Comparison of ENCODE assay signal across 8 cellular contexts in genomic region chr2:74334931-74335333, GRCh38. TPM values are rescaled to one million over a fixed set of nuclear protein-coding genes. Genes with fewer than 3 reads are reported as not detected.
A peak's percentile ranks its signal among the peaks of the same experiment; 100 is the strongest.
DNase-seq lines count a peak whose midpoint lies in the region; ATAC-seq and TF ChIP-seq lines count a peak whose summit lies in the region.

No MANE protein-coding gene starts in this region.

- H3K18ac ChIP-seq in H9 (ENCODE audit: insufficient read length, low read depth, low read length) = no peak overlapping the region

- H4K5ac ChIP-seq in H9 (ENCODE audit: insufficient read length, low read depth, low read length) = no peak overlapping the region

- no peak overlapping the region for H3K56ac ChIP-seq in H9 (ENCODE audit: insufficient read length, low read depth, low read length)

- no peaks in the 10 kb centered on the region for H3K79me1 ChIP-seq in H9 (ENCODE audit: insufficient read depth, low read depth, low read length, poor library complexity, severe bottlenecking)

- H3K9ac ChIP-seq in H9 (ENCODE audit: extremely low read depth, insufficient read length, low read length) = no peak overlapping the region

- no peak overlapping the region for H3K14ac ChIP-seq in H9 (ENCODE audit: insufficient read depth, low read length)

- no peaks in the 10 kb centered on the region for H3K9me3 Mint-ChIP-seq in H9
- H3K9me3 Mint-ChIP-seq in activated CD4-positive, alpha-beta memory T cell treated with anti-CD3 and anti-CD28 coated beads for 36 hours = no peaks in the 10 kb centered on the region

- intact Hi-C loops in activated CD4-positive, alpha-beta memory T cell treated with anti-CD3 and anti-CD28 coated beads for 36 hours (cut with micrococcal nuclease) = loop anchor here (1.0 to 10.0 kb wide), 3 partner anchors 68 to 510 kb away; partner anchors contain the start of gene STAMBP

- no peak overlapping the region for H4K91ac ChIP-seq in H9 (ENCODE audit: insufficient read length, low read depth, low read length)

- no peak overlapping the region for H4K8ac ChIP-seq in H9 (replicated peaks; ENCODE audit: insufficient read length, low read depth, low read length)

- no peaks in the 10 kb centered on the region for H3K23me2 ChIP-seq in H9 (ENCODE audit: insufficient read length, low read depth, low read length, poor library complexity, severe bottlenecking)

- no peak overlapping the region for H2BK5ac ChIP-seq in H9 (ENCODE audit: insufficient read length, low read length)

- no peak overlapping the region for H3K23ac ChIP-seq in H9 (ENCODE audit: insufficient read length, low read depth, low read length)

- peak; percentile 87 for TF ChIP-seq CTCF in C4-2B (conservative IDR thresholded peaks at IDR 0.05)
- TF ChIP-seq CTCF in H9 (conservative IDR thresholded peaks at IDR 0.05) = peak; percentile 95

- H2BK120ac ChIP-seq in H9 (ENCODE audit: low read depth, low read length, poor library complexity, severe bottlenecking) = no peak overlapping the region

- DNase-seq in H9 (peak; percentile 81), NCI-H748 (lab: John Stamatoyannopoulos, UW; ENCODE audit: unreplicated experiment) (peak; percentile 52), ecto neural progenitor cell (ENCODE audit: low spot score) (peak; percentile 83), lung microvascular endothelial cell (ENCODE audit: low read depth in 2 of 2) (peak; percentile 75)
- DNase-seq in activated CD4-positive, alpha-beta memory T cell treated with anti-CD3 and anti-CD28 coated beads for 36 hours = peak; percentile 81
- peak; percentile 43 for DNase-seq in stimulated activated CD8-positive, alpha-beta memory T cell treated with anti-CD3 and anti-CD28 coated beads, Interleukin-12 subunit alpha, Interleukin-12 subunit beta, amount 100 ng/mL, for 4 hours (ENCODE audit: low read depth)

- H3K27ac Mint-ChIP-seq in H9 = no peak overlapping the region
- no peak overlapping the region for H3K27ac Mint-ChIP-seq in activated CD4-positive, alpha-beta memory T cell treated with anti-CD3 and anti-CD28 coated beads for 36 hours

- no peak overlapping the region for H2AFZ ChIP-seq in H9 (ENCODE audit: low read length)

- H3K4me3 Mint-ChIP-seq in H9 = no peak overlapping the region
- H3K4me3 Mint-ChIP-seq in activated CD4-positive, alpha-beta memory T cell treated with anti-CD3 and anti-CD28 coated beads for 36 hours = no peak overlapping the region

- H2BK12ac ChIP-seq in H9 (ENCODE audit: insufficient read length, low read depth, low read length) = no peak overlapping the region

- H3K4ac ChIP-seq in H9 (ENCODE audit: low read depth, low read length) = no peak overlapping the region

- POLR2A ChIA-PET in activated CD4-positive, alpha-beta memory T cell treated with anti-CD3 and anti-CD28 coated beads for 36 hours (lab: Charles Lee) = no interaction called here

- no peak overlapping the region for H2BK15ac ChIP-seq in H9 (ENCODE audit: low read depth, low read length)

- no peaks in the 10 kb centered on the region for H3K36me3 Mint-ChIP-seq in H9 (ENCODE audit: insufficient read depth in 1 of 3, low read depth in 3 of 3)
- peaks cover 6% of the 10 kb centered on the region for H3K36me3 Mint-ChIP-seq in activated CD4-positive, alpha-beta memory T cell treated with anti-CD3 and anti-CD28 coated beads for 36 hours

- no peak for ATAC-seq in GM21381 (IDR thresholded peaks at IDR 0.05; ENCODE audit: unreplicated experiment)

- no peak overlapping the region for H2BK20ac ChIP-seq in H9 (ENCODE audit: low read depth, low read length, poor library complexity, severe bottlenecking)

- no peaks in the 10 kb centered on the region for H3K4me1 Mint-ChIP-seq in H9
- peaks cover 5% of the 10 kb centered on the region for H3K4me1 Mint-ChIP-seq in activated CD4-positive, alpha-beta memory T cell treated with anti-CD3 and anti-CD28 coated beads for 36 hours (ENCODE audit: low read depth)

- H3K27me3 Mint-ChIP-seq in H9 (ENCODE audit: low read depth) = peaks cover 4% of the 10 kb centered on the region
- no peaks in the 10 kb centered on the region for H3K27me3 Mint-ChIP-seq in activated CD4-positive, alpha-beta memory T cell treated with anti-CD3 and anti-CD28 coated beads for 36 hours

- H3K27me3 ChIP-seq in H9 (ENCODE audit: insufficient read depth, low read length) = no peaks in the 10 kb centered on the region

- no peak overlapping the region for H2AK5ac ChIP-seq in H9 (ENCODE audit: insufficient read length, low read length)

- CTCF ChIA-PET in activated CD4-positive, alpha-beta memory T cell treated with anti-CD3 and anti-CD28 coated beads for 36 hours (lab: Charles Lee) = interaction anchor here (0.5 to 6.9 kb wide), 65 partner anchors 10 to 1660 kb away, joined by 3 to 193 read pairs (median 4); partner anchors contain the start of genes BOLA3, DCTN1, INO80B and TPRKB

- H4K20me1 ChIP-seq in H9 (ENCODE audit: control insufficient read depth, insufficient read depth, insufficient read length) = no peaks in the 10 kb centered on the region

- H3K9me3 ChIP-seq in H9 (ENCODE audit: control insufficient read depth, low read depth, low read length) = no peaks in the 10 kb centered on the region

- no peaks in the 10 kb centered on the region for H3K79me2 ChIP-seq in H9 (ENCODE audit: insufficient read depth, low read length)

- H3K4me2 ChIP-seq in H9 (ENCODE audit: insufficient read depth, insufficient read length, low read length) = no peak overlapping the region

- H3K27ac ChIP-seq in C4-2B (no peak overlapping the region), H9 (ENCODE audit: insufficient read length, low read depth, low read length) (no peak overlapping the region)

- WGBS in H9 (ENCODE audit: extremely low coverage, insufficient read length, low lambda C conversion rate) = no CpG with 5 or more reads among the region's 3 CpGs

- no peaks in the 10 kb centered on the region for H3K4me1 ChIP-seq in H9 (ENCODE audit: insufficient read depth, low read length)

- no peak overlapping the region for H3T11ph ChIP-seq in H9 (ENCODE audit: low read length)

RNA-seq across cellular contexts. Expression of gene SLC4A5, which starts 8.3 kb away (rescaled TPM):
- 0.42 and 0.50 TPM in 2 replicates for total RNA-seq in H9 (2021)
- 1 to 10 TPM; 2.9 to 3.1 TPM for total RNA-seq in activated CD4-positive, alpha-beta memory T cell treated with anti-CD3 and anti-CD28 coated beads for 36 hours
- under 0.01 and 0.20 TPM in 2 replicates for total RNA-seq in lung microvascular endothelial cell

RNA-seq across cellular contexts. Expression of gene DCTN1, which starts 45.2 kb away (rescaled TPM):
- 136 and 141 TPM in 2 replicates for total RNA-seq in H9 (2021)
- 10 to 100 TPM; 75.6 to 79.5 TPM for total RNA-seq in activated CD4-positive, alpha-beta memory T cell treated with anti-CD3 and anti-CD28 coated beads for 36 hours
- 95.2 and 117 TPM in 2 replicates for total RNA-seq in lung microvascular endothelial cell
